Comparison of ENCODE assay signal across 16 cellular contexts in genomic region chr2:240457223-240458043, GRCh38. TPM values are rescaled to one million over a fixed set of nuclear protein-coding genes. Genes with fewer than 3 reads are reported as not detected.
DNase-seq lines count a peak whose midpoint lies in the region; ATAC-seq, FAIRE-seq and TF ChIP-seq lines count a peak whose summit lies in the region.
"Had no signal": no experiment of that assay in that cellular context is flagged by ENCODE, and none has a peak within 500 bp of the region (broad histone marks: within the 10 kb centered on the region; RNA-seq: fewer than 3 reads in every experiment).

No MANE protein-coding gene starts in this region.

- H4K5ac ChIP-seq in H9 (ENCODE audit: insufficient read length, low read depth, low read length) = no peak overlapping the region

- no peak overlapping the region for H3K27ac Mint-ChIP-seq in H9
- H3K27ac Mint-ChIP-seq: activated CD8-positive, alpha-beta memory T cell treated with anti-CD3 and anti-CD28 coated beads, Interleukin-2, amount 10 ng/mL, durations not matched to agents 7 days and 5 days had no signal

- H3K27me3 Mint-ChIP-seq in H9 (ENCODE audit: low read depth) = peaks cover 30% of the 10 kb centered on the region

- H2BK20ac ChIP-seq in H9 (ENCODE audit: low read depth, low read length, poor library complexity, severe bottlenecking) = no peak overlapping the region

- H3K4me1 ChIP-seq in H9 (ENCODE audit: insufficient read depth, low read length) (peaks cover 2% of the 10 kb centered on the region; the same call in 1 of the 2 replicates), RWPE2 (ENCODE audit: insufficient read depth, poor library complexity, severe bottlenecking) (peaks cover 32% of the 10 kb centered on the region), ovary (ENCODE audit: insufficient read depth) (peaks cover 15% of the 10 kb centered on the region), small intestine (ENCODE audit: control insufficient read depth in 2 of 2, insufficient read depth in 1 of 2, low read depth in 1 of 2, low read length in 1 of 2) (no peaks in the 10 kb centered on the region)

- TF ChIP-seq CTCF in H9 (conservative IDR thresholded peaks at IDR 0.05) (no peak), RWPE2 (IDR thresholded peaks at IDR 0.05; ENCODE audit: poor library complexity, severe bottlenecking) (no peak), ovary (IDR thresholded peaks at IDR 0.05) (no peak)

- H3K23me2 ChIP-seq in H9 (ENCODE audit: insufficient read length, low read depth, low read length, poor library complexity, severe bottlenecking) = peaks cover 3% of the 10 kb centered on the region

- H3K79me2 ChIP-seq in H9 (ENCODE audit: insufficient read depth, low read length) = no peaks in the 10 kb centered on the region

- H3K4ac ChIP-seq in H9 (ENCODE audit: low read depth, low read length) = no peak overlapping the region

- peaks cover 28 to 37% of the 10 kb centered on the region in 2 experiments for H3K4me1 Mint-ChIP-seq in H9

- H2BK12ac ChIP-seq in H9 (ENCODE audit: insufficient read length, low read depth, low read length) = no peak overlapping the region

- no peak overlapping the region for H2BK15ac ChIP-seq in H9 (ENCODE audit: low read depth, low read length)

- no peak overlapping the region for H4K91ac ChIP-seq in H9 (ENCODE audit: insufficient read length, low read depth, low read length)

- H3K9me3 ChIP-seq in H9 (ENCODE audit: control insufficient read depth, low read depth, low read length) (no peaks in the 10 kb centered on the region), RWPE2 (ENCODE audit: severe bottlenecking) (no peaks in the 10 kb centered on the region), ovary (no peaks in the 10 kb centered on the region), small intestine (ENCODE audit: control insufficient read depth, low read depth) (no peaks in the 10 kb centered on the region)

- H2BK5ac ChIP-seq in H9 (ENCODE audit: insufficient read length, low read length) = no peak overlapping the region

- FAIRE-seq in small intestine (lab: Jason Lieb, UNC) = no peak

- H3K27ac ChIP-seq in H9 (ENCODE audit: insufficient read length, low read depth, low read length) (no peak overlapping the region), RWPE2 (ENCODE audit: poor library complexity, severe bottlenecking) (peak overlapping the region; percentile 83), ovary (no peak overlapping the region), small intestine (ENCODE audit: low read depth in 1 of 2, low read length in 1 of 2) (no peak overlapping the region)

- H3K9me3 Mint-ChIP-seq in H9 = no peaks in the 10 kb centered on the region

- DNase-seq in H9 = peak; percentile 92
- DNase-seq in RWPE2 (ENCODE audit: low spot score) = peak; percentile 74
- peak; percentile 85 for DNase-seq in iPS-NIHi7 (ENCODE audit: extremely low spot score)
- DNase-seq in ovary = peak in 4 of 5 donors; percentile 11 to 41 (median 20)
- no peak for DNase-seq in small intestine
- no peak for DNase-seq in HT-29 (ENCODE audit: low spot score)
- DNase-seq in effector CD4-positive, alpha-beta T cell = no peak
- DNase-seq: activated CD4-positive, CD25-positive, alpha-beta regulatory T cell treated with anti-CD3 and anti-CD28 coated beads, Interleukin-2, amount 50 U/mL, for 72 hours; activated CD8-positive, alpha-beta memory T cell treated with anti-CD3 and anti-CD28 coated beads, Interleukin-2, amount 10 ng/mL, durations not matched to agents 7 days and 5 days; activated gamma-delta T cell; GF-D8; HCEC 1CT; IMR-90; NCI-H187 had no signal

- peaks cover 15% of the 10 kb centered on the region; the same call in 1 of the 2 replicates for H3K27me3 ChIP-seq in H9 (ENCODE audit: insufficient read depth, low read length)
- H3K27me3 ChIP-seq in RWPE2 (ENCODE audit: insufficient read depth, poor library complexity, severe bottlenecking) = no peaks in the 10 kb centered on the region
- H3K27me3 ChIP-seq in ovary = no peaks in the 10 kb centered on the region
- H3K27me3 ChIP-seq in small intestine (ENCODE audit: control insufficient read depth in 2 of 2, insufficient read depth in 2 of 2, low read length in 2 of 2) = peaks cover 0 to 13% of the 10 kb centered on the region in 2 donors

- H3K18ac ChIP-seq in H9 (ENCODE audit: insufficient read length, low read depth, low read length) = no peak overlapping the region

- H4K20me1 ChIP-seq in H9 (ENCODE audit: control insufficient read depth, insufficient read depth, insufficient read length) = no peaks in the 10 kb centered on the region

- H2AK5ac ChIP-seq in H9 (ENCODE audit: insufficient read length, low read length) = no peak overlapping the region

- ATAC-seq in RWPE2 (ENCODE audit: low read depth) = peak; percentile 46
- ATAC-seq in HG03378 (IDR thresholded peaks at IDR 0.05; ENCODE audit: unreplicated experiment) = no peak
- ATAC-seq: activated CD8-positive, alpha-beta memory T cell treated with anti-CD3 and anti-CD28 coated beads, Interleukin-2, amount 10 ng/mL, durations not matched to agents 7 days and 5 days had no signal

- H3K36me3 Mint-ChIP-seq in H9 (ENCODE audit: insufficient read depth in 1 of 3, low read depth in 3 of 3) = peaks cover 0 to 2% (median 0%) of the 10 kb centered on the region in 3 experiments; a peak in 2 of 7 replicates
- H3K36me3 Mint-ChIP-seq: activated CD8-positive, alpha-beta memory T cell treated with anti-CD3 and anti-CD28 coated beads, Interleukin-2, amount 10 ng/mL, durations not matched to agents 7 days and 5 days had no signal

- H3K79me1 ChIP-seq in H9 (ENCODE audit: insufficient read depth, low read depth, low read length, poor library complexity, severe bottlenecking) = no peaks in the 10 kb centered on the region

- no peak overlapping the region for H3K14ac ChIP-seq in H9 (ENCODE audit: insufficient read depth, low read length)

- H3K4me3 Mint-ChIP-seq in H9 = no peak overlapping the region; a peak in 1 of 5 replicates
- H3K4me3 Mint-ChIP-seq: activated CD8-positive, alpha-beta memory T cell treated with anti-CD3 and anti-CD28 coated beads, Interleukin-2, amount 10 ng/mL, durations not matched to agents 7 days and 5 days had no signal

- H3K23ac ChIP-seq in H9 (ENCODE audit: insufficient read length, low read depth, low read length) = no peak overlapping the region

- intact Hi-C loops in ovary (cut with DNase I) = no loop called here

- H4K8ac ChIP-seq in H9 (replicated peaks; ENCODE audit: insufficient read length, low read depth, low read length) = no peak overlapping the region

- H3K56ac ChIP-seq in H9 (ENCODE audit: insufficient read length, low read depth, low read length) = no peak overlapping the region

- TF ChIP-seq EP300 in ovary (IDR thresholded peaks at IDR 0.05) = no peak

- H3K4me3 ChIP-seq in RWPE2 (ENCODE audit: severe bottlenecking) = no peak overlapping the region
- no peak overlapping the region for H3K4me3 ChIP-seq in ovary
- H3K4me3 ChIP-seq in small intestine (ENCODE audit: low read depth in 1 of 2, low read length in 2 of 2) = no peak overlapping the region
- H3K4me3 ChIP-seq: coronary artery had no signal

- H3T11ph ChIP-seq in H9 (ENCODE audit: low read length) = no peak overlapping the region

- H2AFZ ChIP-seq in H9 (ENCODE audit: low read length) = no peak overlapping the region

- H3K36me3 ChIP-seq in RWPE2 (ENCODE audit: low read depth) (peaks cover 28% of the 10 kb centered on the region), ovary (no peaks in the 10 kb centered on the region), small intestine (ENCODE audit: control insufficient read depth in 2 of 2, insufficient read depth in 2 of 2, low read length in 2 of 2) (no peaks in the 10 kb centered on the region)

- no peak overlapping the region for H2BK120ac ChIP-seq in H9 (ENCODE audit: low read depth, low read length, poor library complexity, severe bottlenecking)

- H3K9ac ChIP-seq in H9 (ENCODE audit: extremely low read depth, insufficient read length, low read length) = no peak overlapping the region

- TF ChIP-seq POLR2A in ovary (IDR thresholded peaks at IDR 0.05) = no peak

- no peak overlapping the region for H3K4me2 ChIP-seq in H9 (ENCODE audit: insufficient read depth, insufficient read length, low read length)

- no CpG with 5 or more reads among the region's 22 CpGs for WGBS in H9 (ENCODE audit: extremely low coverage, insufficient read length, low lambda C conversion rate)
- WGBS in ovary, 3 donors = 72 to 78% (median 76%) methylated on average over 20 to 22 of the region's 22 CpGs
- WGBS in small intestine, 3 donors = 66 to 74% (median 74%) methylated on average over 21 to 22 of the region's 22 CpGs

RNA-seq across cellular contexts. Expression of gene GPC1, which starts 22.0 kb away (rescaled TPM):
- 39.4 and 44.0 TPM in 2 replicates for total RNA-seq in H9 (2021)
- 100 to 1,000 TPM in 1 of 7 donors, 10 to 100 TPM in 6; 27.2 to 149 (median 73.3) TPM for total RNA-seq in ovary
- 10 to 100 TPM in 1 of 2 donors, 1 to 10 TPM in 1; 2.9 to 63.3 TPM for polyA plus RNA-seq in ovary
- 10 to 100 TPM in 1 of 3 donors, 1 to 10 TPM in 1, under 1 TPM in 1; 0.89 to 15.5 (median 2.7) TPM for polyA plus RNA-seq in small intestine
- total RNA-seq in HT-29 (2014; rRNA removed; shearing (Covaris generic)) = 9.9 and 12.3 TPM in 2 replicates

Comparison
In these comparisons a context has a peak if more than half of its experiments do, and no peak if none do; other contexts are left out.
1. DNase-seq: peak in H9 (single experiment), RWPE2 (single experiment), iPS-NIHi7 (single experiment) and ovary (4 of 5); none in small intestine (single experiment), HT-29 (single experiment) and effector CD4-positive, alpha-beta T cell (single experiment).